Comparison of ENCODE assay signal across 27 cellular contexts in the genomic region with DNA sequence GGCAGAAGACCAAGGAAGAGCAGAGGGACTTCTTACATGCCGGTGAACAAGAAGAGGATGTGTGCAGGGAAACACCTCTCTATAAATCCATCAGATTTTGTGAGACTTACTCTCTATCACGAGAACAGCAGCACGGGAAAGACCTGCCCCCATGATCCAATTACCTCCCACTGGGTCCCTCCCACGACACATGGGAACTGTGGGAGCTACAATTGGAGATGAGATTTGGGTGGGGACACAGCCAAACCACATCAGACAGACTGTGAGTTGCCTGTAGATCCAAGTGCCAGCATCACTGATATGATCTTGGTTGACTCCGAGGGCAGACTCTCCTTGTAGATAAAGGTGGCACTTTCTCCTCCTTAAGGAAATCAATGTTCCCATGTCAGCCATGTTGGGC.
"Had no signal": no experiment of that assay in that cellular context is flagged by ENCODE, and none has a peak within 500 bp of the region (broad histone marks: within the 10 kb centered on the region; RNA-seq: fewer than 3 reads in every experiment).

No MANE protein-coding gene starts in this region.

- H3K9ac ChIP-seq: SK-N-SH had no signal

- H3K4me3 ChIP-seq: breast epithelium, MG63, SJCRH30 had no signal

- H3K36me3 Mint-ChIP-seq: activated naive CD4-positive, alpha-beta T cell treated with anti-CD3 and anti-CD28 coated beads, Interleukin-2, amount 10 ng/mL, durations not matched to agents 7 days and 5 days had no signal

- H3K4me2 ChIP-seq: SK-N-SH had no signal

- H3K9me3 ChIP-seq: breast epithelium, MG63, SJCRH30, SK-N-SH had no signal

- DNase-seq: activated CD4-positive, alpha-beta T cell treated with anti-CD3 and anti-CD28 coated beads for 4 hours; activated CD8-positive, alpha-beta memory T cell treated with anti-CD3 and anti-CD28 coated beads, Interleukin-2, amount 50 U/mL, for 4 hours; activated CD8-positive, alpha-beta T cell treated with anti-CD3 and anti-CD28 coated beads for 36 hours; activated gamma-delta T cell treated with Interleukin-2 at 50 U/mL for 16 hours; activated naive CD4-positive, alpha-beta T cell treated with anti-CD3 and anti-CD28 coated beads, Interleukin-2, amount 10 ng/mL, durations not matched to agents 7 days and 5 days; activated naive CD8-positive, alpha-beta T cell treated with anti-CD3 and anti-CD28 coated beads, Interleukin-2, amount 10 ng/mL, durations not matched to agents 7 days and 5 days; activated T-cell treated with anti-CD3 and anti-CD28 coated beads, Interleukin-2, amount 50 U/mL, for 72 hours; aorta; central memory CD4-positive, alpha-beta T cell; MG63; NCI-H1105 treated with DMSO at 0.1 percent for 48 hours; NCI-H1436 treated with DMSO at 0.1 percent for 48 hours; NCI-H187; NCI-H2081; NCI-H510A treated with DMSO at 0.1 percent for 48 hours; NK-92 treated with Interleukin-12 subunit alpha and Interleukin-12 subunit beta, amount 100 ng/mL, for 24 hours; OCI-M1; RPMI8226; SJCRH30; SK-N-SH; T-helper 1 cell; WERI-Rb-1 had no signal

- H3K4me1 Mint-ChIP-seq: activated naive CD4-positive, alpha-beta T cell treated with anti-CD3 and anti-CD28 coated beads, Interleukin-2, amount 10 ng/mL, durations not matched to agents 7 days and 5 days; activated naive CD8-positive, alpha-beta T cell treated with anti-CD3 and anti-CD28 coated beads, Interleukin-2, amount 10 ng/mL, durations not matched to agents 7 days and 5 days had no signal

- H3K9me3 Mint-ChIP-seq: activated CD8-positive, alpha-beta T cell treated with anti-CD3 and anti-CD28 coated beads for 36 hours; activated naive CD4-positive, alpha-beta T cell treated with anti-CD3 and anti-CD28 coated beads, Interleukin-2, amount 10 ng/mL, durations not matched to agents 7 days and 5 days; activated naive CD8-positive, alpha-beta T cell treated with anti-CD3 and anti-CD28 coated beads, Interleukin-2, amount 10 ng/mL, durations not matched to agents 7 days and 5 days; activated T-helper 2 cell treated with anti-CD3 and anti-CD28 coated beads, Interferon-gamma antibody, Interleukin-2, Interleukin-4, amounts not matched to agents 10 μg/mL and 5 μg/mL and 100 μg/mL, durations not matched to agents 14 hours and 24 hours and 36 hours had no signal

- H3K27ac ChIP-seq: breast epithelium, SJCRH30, WERI-Rb-1 had no signal

- H3K4me3 Mint-ChIP-seq: activated CD8-positive, alpha-beta T cell treated with anti-CD3 and anti-CD28 coated beads for 36 hours; activated naive CD4-positive, alpha-beta T cell treated with anti-CD3 and anti-CD28 coated beads, Interleukin-2, amount 10 ng/mL, durations not matched to agents 7 days and 5 days; activated naive CD8-positive, alpha-beta T cell treated with anti-CD3 and anti-CD28 coated beads, Interleukin-2, amount 10 ng/mL, durations not matched to agents 7 days and 5 days; activated T-cell treated with anti-CD3 and anti-CD28 coated beads, Interleukin-2, amount 50 U/mL, for 72 hours had no signal

- H3K27ac Mint-ChIP-seq: activated CD8-positive, alpha-beta T cell treated with anti-CD3 and anti-CD28 coated beads for 36 hours; activated naive CD4-positive, alpha-beta T cell treated with anti-CD3 and anti-CD28 coated beads, Interleukin-2, amount 10 ng/mL, durations not matched to agents 7 days and 5 days; activated naive CD8-positive, alpha-beta T cell treated with anti-CD3 and anti-CD28 coated beads, Interleukin-2, amount 10 ng/mL, durations not matched to agents 7 days and 5 days; activated T-cell treated with anti-CD3 and anti-CD28 coated beads, Interleukin-2, amount 50 U/mL, for 72 hours; activated T-helper 2 cell treated with anti-CD3 and anti-CD28 coated beads, Interferon-gamma antibody, Interleukin-2, Interleukin-4, amounts not matched to agents 10 μg/mL and 5 μg/mL and 100 μg/mL, durations not matched to agents 14 hours and 24 hours and 36 hours had no signal

- H3K27me3 ChIP-seq: breast epithelium, MG63, SJCRH30 had no signal

- ATAC-seq: activated CD4-positive, CD25-positive, alpha-beta regulatory T cell treated with anti-CD3 and anti-CD28 coated beads, Interleukin-2, amount 50 U/mL, for 24 hours; activated CD8-positive, alpha-beta T cell treated with anti-CD3 and anti-CD28 coated beads for 36 hours; activated T-cell treated with anti-CD3 and anti-CD28 coated beads, Interleukin-2, amount 50 U/mL, for 72 hours; Panc1; Right ventricle myocardium inferior had no signal

- H3K36me3 ChIP-seq: breast epithelium, MG63, SJCRH30, WERI-Rb-1 had no signal

- H3K4me1 ChIP-seq: breast epithelium, SJCRH30 had no signal
